Comparison of ENCODE assay signal across 25 cellular contexts in the genomic region with DNA sequence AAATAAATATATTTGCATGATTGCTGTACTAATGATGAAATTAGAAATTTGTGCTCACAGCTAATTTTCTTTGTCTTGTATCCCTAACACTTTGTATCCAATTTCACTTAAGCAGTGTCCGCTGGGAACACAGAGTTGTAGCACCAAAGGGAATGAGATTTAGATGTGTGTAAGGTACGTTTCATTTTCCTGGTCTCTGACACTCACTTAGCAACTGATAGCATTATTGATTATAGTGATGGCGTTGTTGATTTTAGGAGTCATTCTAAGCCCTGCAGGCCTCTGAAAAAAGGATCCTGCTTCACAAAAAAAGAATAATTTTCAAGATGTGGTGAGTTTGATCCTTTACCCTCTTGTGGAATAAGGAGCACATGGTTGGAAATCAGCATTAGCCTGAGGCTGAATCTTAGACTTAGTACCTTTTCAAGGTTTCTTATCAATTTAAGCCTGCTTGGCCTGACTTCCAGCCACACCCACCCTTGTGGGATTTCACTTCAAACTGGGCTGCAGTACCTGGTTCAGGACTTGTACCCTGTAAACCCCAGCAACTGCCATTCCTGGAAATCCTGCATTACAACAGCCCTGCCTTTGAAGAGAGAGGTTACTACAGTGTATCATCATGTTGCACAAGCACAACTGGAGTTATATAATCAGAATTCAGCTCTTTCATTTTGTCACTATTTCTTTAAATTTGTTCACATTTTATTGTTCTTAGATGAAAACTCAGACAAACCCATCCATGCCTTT.
DNase-seq lines count a peak whose midpoint lies in the region; ATAC-seq and TF ChIP-seq lines count a peak whose summit lies in the region.
"Had no signal": no experiment of that assay in that cellular context is flagged by ENCODE, and none has a peak within 500 bp of the region (broad histone marks: within the 10 kb centered on the region; RNA-seq: fewer than 3 reads in every experiment).

No MANE protein-coding gene starts in this region.

- TF ChIP-seq CTCF in Caco-2 (IDR thresholded peaks at IDR 0.05; ENCODE audit: insufficient read depth in 1 of 2, low read depth in 1 of 2, low read length in 1 of 2, severe bottlenecking in 1 of 2, unreplicated experiment in 1 of 2) (no peak), epithelial cell of esophagus (IDR thresholded peaks at IDR 0.05; ENCODE audit: insufficient read depth, low read depth, low read length, missing control alignments) (no peak), right lobe of liver (IDR thresholded peaks at IDR 0.05) (no peak), lower leg skin (IDR thresholded peaks at IDR 0.05) (no peak)

- H3K4me1 Mint-ChIP-seq in Caco-2 (ENCODE audit: low read depth, unreplicated experiment): peaks cover 23% of the 10 kb centered on the region
- H3K4me1 Mint-ChIP-seq: IgD-negative memory B cell had no signal

- intact Hi-C loops in Caco-2 (cut with micrococcal nuclease; ENCODE audit: unreplicated experiment) (loop anchor here (1.0 to 5.0 kb wide), 4 partner anchors 35 to 149 kb away; partner anchors contain the start of gene RND3), right lobe of liver (cut with DNase I) (no loop called here), lower leg skin (cut with DNase I; ENCODE audit: low total_unique reads) (no loop called here)

- BruUV-seq in Caco-2 (replicated peaks; lab: Mats Ljungman, UMichigan): no TSS peak

- H3K27ac Mint-ChIP-seq in Caco-2 (ENCODE audit: unreplicated experiment): peak overlapping the region; percentile 90
- H3K27ac Mint-ChIP-seq: activated CD8-positive, alpha-beta T cell treated with anti-CD3 and anti-CD28 coated beads, Interleukin-2, amount 10 ng/mL, durations not matched to agents 7 days and 5 days; CD4-positive, alpha-beta T cell; HFFc6; IgD-negative memory B cell; mesothelial cell of epicardium; natural killer cell treated with Interleukin-12 subunit alpha and Interleukin-12 subunit beta and Interleukin-15 and Interleukin-18, amount 100 ng/mL, for 72 hours had no signal

- no peaks in the 10 kb centered on the region for H3K36me3 Mint-ChIP-seq in Caco-2 (ENCODE audit: insufficient read depth, unreplicated experiment)
- H3K36me3 Mint-ChIP-seq: IgD-negative memory B cell; mesothelial cell of epicardium; natural killer cell treated with Interleukin-12 subunit alpha and Interleukin-12 subunit beta and Interleukin-15 and Interleukin-18, amount 100 ng/mL, for 72 hours had no signal

- no peak for TF ChIP-seq POLR2A in right lobe of liver (IDR thresholded peaks at IDR 0.05)
- TF ChIP-seq POLR2A in lower leg skin (IDR thresholded peaks at IDR 0.05): no peak

- no peaks in the 10 kb centered on the region for H3K9me3 ChIP-seq in Caco-2
- H3K9me3 ChIP-seq in right lobe of liver: no peaks in the 10 kb centered on the region
- H3K9me3 ChIP-seq: adrenal gland, SK-N-SH, tibial artery had no signal

- ATAC-seq in right lobe of liver (peak; percentile 91 to 99 (median 97)), HG03342 (IDR thresholded peaks at IDR 0.05; ENCODE audit: unreplicated experiment) (no peak), HG03469 (IDR thresholded peaks at IDR 0.05; ENCODE audit: unreplicated experiment) (no peak)
- ATAC-seq: activated CD4-positive, CD25-positive, alpha-beta regulatory T cell treated with anti-CD3 and anti-CD28 coated beads, Interleukin-2, amount 50 U/mL, for 24 hours; activated CD8-positive, alpha-beta T cell treated with anti-CD3 and anti-CD28 coated beads, Interleukin-2, amount 10 ng/mL, durations not matched to agents 7 days and 5 days; natural killer cell treated with Interleukin-12 subunit alpha and Interleukin-12 subunit beta and Interleukin-15 and Interleukin-18, amount 100 ng/mL, for 72 hours had no signal

- peaks cover 38% of the 10 kb centered on the region for H3K4me1 ChIP-seq in Caco-2
- peaks cover 0 to 20% (median 6%) of the 10 kb centered on the region in 4 donors for H3K4me1 ChIP-seq in right lobe of liver
- H3K4me1 ChIP-seq: adrenal gland, parathyroid adenoma, tibial artery had no signal

- H3K36me3 ChIP-seq in Caco-2 (ENCODE audit: control insufficient read depth, insufficient read depth, low read length): no peaks in the 10 kb centered on the region
- H3K36me3 ChIP-seq in right lobe of liver: no peaks in the 10 kb centered on the region
- H3K36me3 ChIP-seq: adrenal gland, tibial artery had no signal

- POLR2A ChIA-PET in Caco-2 (lab: Charles Lee): interaction anchor here (0.9 kb wide), 1 partner anchor 38 kb away, joined by 4 read pairs; no protein-coding TSS in a partner anchor

- H3K9me3 Mint-ChIP-seq in Caco-2 (ENCODE audit: unreplicated experiment): no peaks in the 10 kb centered on the region
- H3K9me3 Mint-ChIP-seq: HFFc6 had no signal

- no peaks in the 10 kb centered on the region for H3K27me3 Mint-ChIP-seq in Caco-2 (ENCODE audit: insufficient read depth, unreplicated experiment)
- H3K27me3 Mint-ChIP-seq: CD4-positive, alpha-beta T cell; IgD-negative memory B cell; natural killer cell treated with Interleukin-12 subunit alpha and Interleukin-12 subunit beta and Interleukin-15 and Interleukin-18, amount 100 ng/mL, for 72 hours had no signal

- peak; percentile 80 to 90 for DNase-seq in Caco-2
- peak; percentile 52 for DNase-seq in HuH-7 (ENCODE audit: low spot score)
- peak; percentile 44 for DNase-seq in epithelial cell of esophagus (ENCODE audit: low read depth)
- DNase-seq in right lobe of liver: peak; percentile 37 to 80 (median 79)
- no peak for DNase-seq in lower leg skin (ENCODE audit: low spot score in 2 of 2)
- DNase-seq in COR-L47 (lab: John Stamatoyannopoulos, UW): no peak
- DNase-seq: activated CD8-positive, alpha-beta T cell treated with anti-CD3 and anti-CD28 coated beads, Interleukin-2, amount 10 ng/mL, durations not matched to agents 7 days and 5 days; activated T-cell treated with anti-CD3 and anti-CD28 coated beads, Interleukin-2, amount 50 U/mL, for 1 hour; adrenal gland; CD4-positive, alpha-beta T cell; HFFc6; hypothalamus; MM.1S; NCI-H1694 treated with DMSO at 0.1 percent for 48 hours; SK-N-SH; stimulated activated CD4-positive, alpha-beta T cell treated with anti-CD3 and anti-CD28 coated beads, Interleukin-2, amount 100 ng/mL, for 24 hours; stimulated activated naive CD4-positive, alpha-beta T cell; tibial artery had no signal

- CTCF ChIA-PET in Caco-2 (lab: Charles Lee): interaction anchor here (1.1 kb wide), 1 partner anchor 35 kb away, joined by 3 read pairs; no protein-coding TSS in a partner anchor

- H3K4me3 Mint-ChIP-seq in Caco-2 (ENCODE audit: unreplicated experiment): peak overlapping the region; percentile 19
- H3K4me3 Mint-ChIP-seq: activated CD8-positive, alpha-beta T cell treated with anti-CD3 and anti-CD28 coated beads, Interleukin-2, amount 10 ng/mL, durations not matched to agents 7 days and 5 days; CD4-positive, alpha-beta T cell; HFFc6; IgD-negative memory B cell; mesothelial cell of epicardium; natural killer cell treated with Interleukin-12 subunit alpha and Interleukin-12 subunit beta and Interleukin-15 and Interleukin-18, amount 100 ng/mL, for 72 hours had no signal

- H3K27ac ChIP-seq in right lobe of liver: peak overlapping the region in 2 of 3 donors; percentile 10 to 71
- H3K27ac ChIP-seq: adrenal gland, parathyroid adenoma, tibial artery had no signal

- H3K4me3 ChIP-seq in Caco-2 (ENCODE audit: low read depth, low read length) (no peak overlapping the region), epithelial cell of esophagus (ENCODE audit: low read length) (no peak overlapping the region), right lobe of liver (peak overlapping the region in 1 of 3 donors; percentile 11), lower leg skin (ENCODE audit: low read depth, poor library complexity, severe bottlenecking) (no peak overlapping the region)
- H3K4me3 ChIP-seq: adrenal gland, tibial artery had no signal

- no peaks in the 10 kb centered on the region for H3K27me3 ChIP-seq in Caco-2 (replicated peaks; ENCODE audit: control insufficient read depth, insufficient read depth, low read length)
- H3K27me3 ChIP-seq in right lobe of liver: no peaks in the 10 kb centered on the region
- H3K27me3 ChIP-seq: adrenal gland, tibial artery had no signal

- 28% methylated on average over 3 of the region's 3 CpGs for WGBS in right lobe of liver (ENCODE audit: insufficient coverage, low coverage, low lambda C conversion rate, missing lambda C conversion rate)
- 67 to 72% methylated on average over 3 of the region's 3 CpGs for WGBS in lower leg skin, 2 donors

Comparison
In these comparisons a context has a peak if more than half of its experiments do, and no peak if none do; other contexts are left out.
1. DNase-seq: peak in Caco-2 (2 of 2), HuH-7 (single experiment), epithelial cell of esophagus (single experiment) and right lobe of liver (3 of 3); none in lower leg skin (0 of 2) and COR-L47 (single experiment).
2. ATAC-seq: peak in right lobe of liver (4 of 4); none in HG03342 (single experiment) and HG03469 (single experiment).